In the genomic region with DNA sequence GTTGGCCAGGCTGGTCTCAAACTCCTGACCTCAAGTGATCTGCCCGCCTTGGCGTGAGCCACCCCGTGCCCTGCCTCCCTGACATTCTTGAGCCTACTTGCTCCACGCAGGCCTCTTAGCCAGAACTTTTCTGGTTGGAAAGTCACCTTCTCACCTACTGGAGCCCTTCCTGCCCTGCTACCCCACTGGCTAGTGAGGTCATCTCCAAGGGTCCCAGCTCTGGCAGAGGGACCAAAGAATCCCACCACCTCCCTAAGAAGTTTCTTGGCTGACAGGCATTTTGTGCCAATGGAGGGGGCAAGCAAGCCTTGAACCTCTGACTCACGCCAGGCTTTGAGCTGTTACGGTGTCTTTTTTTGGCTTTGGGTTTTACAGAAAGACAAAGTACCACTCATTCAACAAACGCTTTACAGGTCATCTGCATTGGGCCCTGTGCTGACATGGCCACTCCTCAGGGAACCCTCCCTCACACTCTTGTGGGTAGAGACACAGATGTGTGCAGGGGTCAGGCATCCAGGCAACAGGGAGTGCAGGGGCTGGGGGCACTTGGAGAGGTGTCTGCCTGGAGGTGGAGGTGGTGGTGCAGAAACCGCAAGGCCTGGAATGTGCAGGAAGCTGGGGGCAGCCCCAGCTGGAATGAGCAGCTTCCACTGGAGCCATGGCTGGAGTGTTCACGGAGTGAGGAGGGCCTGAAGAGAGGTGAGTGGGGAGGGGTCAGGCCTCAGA, we compare ENCODE assay signal across 2 cellular contexts.
TF ChIP-seq lines count a peak whose summit lies in the region.

No MANE protein-coding gene starts in this region.

TF ChIP-seq in K562, 482 proteins besides CTCF, POLR2A, EP300 and RAD21:
- TF ChIP-seq TEAD1 (CRISPR knock-in tag; IDR thresholded peaks at IDR 0.05) (peak in 1 of 2 experiments; percentile 47; a peak in 1 of 4 replicates), SRSF9 (IDR thresholded peaks at IDR 0.05; ENCODE audit: borderline replicate concordance, low read depth, low read length) (no peak), NCOR1 (IDR thresholded peaks at IDR 0.05) (no peak), BMI1 (IDR thresholded peaks at IDR 0.05; ENCODE audit: low read length) (no peak), TEAD4 (IDR thresholded peaks at IDR 0.05; ENCODE audit: low read length) (no peak), TEAD4 (CRISPR knock-in tag; IDR thresholded peaks at IDR 0.05; ENCODE audit: borderline replicate concordance) (0 out of 2 replicates have a peak, but pooled peaks have one; percentile 50), ZNF274 (IDR thresholded peaks at IDR 0.05; ENCODE audit: borderline replicate concordance, low read depth, low read length) (no peak), MAFG (tag; conservative IDR thresholded peaks at IDR 0.05) (no peak), SMARCA5 (IDR thresholded peaks at IDR 0.05) (no peak), ETV1 (tag; conservative IDR thresholded peaks at IDR 0.05; ENCODE audit: low read depth) (no peak), YY1 (IDR thresholded peaks at IDR 0.05; ENCODE audit: borderline replicate concordance in 1 of 3, control insufficient read depth in 1 of 3, extremely low read depth in 1 of 3, insufficient read depth in 3 of 3, insufficient read length in 1 of 3, insufficient replicate concordance in 2 of 3, low read depth in 1 of 3, low read length in 2 of 3) (no peak), BDP1 (IDR thresholded peaks at IDR 0.05; ENCODE audit: insufficient read depth, insufficient read length) (no peak), HDAC6 (IDR thresholded peaks at IDR 0.05; ENCODE audit: low read depth, low read length) (no peak), ZNF717 (CRISPR knock-in tag; IDR thresholded peaks at IDR 0.05) (no peak)

TF ChIP-seq in SK-N-SH, 30 proteins besides CTCF, POLR2A, EP300 and RAD21:
- TF ChIP-seq YY1 (IDR thresholded peaks at IDR 0.05; ENCODE audit: low read depth): no peak
- no peak for TF ChIP-seq MEF2A (IDR thresholded peaks at IDR 0.05; ENCODE audit: borderline replicate concordance, low read depth)
- no peak for TF ChIP-seq TCF12 (IDR thresholded peaks at IDR 0.05)
